In genomic region chr17:48992433-48992832, GRCh38 we compare ENCODE assay signal across 1 cellular context.
TF ChIP-seq lines count a peak whose summit lies in the region.

No MANE protein-coding gene starts in this region.

TF ChIP-seq in A549, 52 proteins besides CTCF, POLR2A, EP300 and RAD21 (continued from another document):
- no peak for TF ChIP-seq USF2 (IDR thresholded peaks at IDR 0.05)
- TF ChIP-seq, protein P1, sequence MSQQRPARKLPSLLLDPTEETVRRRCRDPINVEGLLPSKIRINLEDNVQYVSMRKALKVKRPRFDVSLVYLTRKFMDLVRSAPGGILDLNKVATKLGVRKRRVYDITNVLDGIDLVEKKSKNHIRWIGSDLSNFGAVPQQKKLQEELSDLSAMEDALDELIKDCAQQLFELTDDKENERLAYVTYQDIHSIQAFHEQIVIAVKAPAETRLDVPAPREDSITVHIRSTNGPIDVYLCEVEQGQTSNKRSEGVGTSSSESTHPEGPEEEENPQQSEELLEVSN (IDR thresholded peaks at IDR 0.05; ENCODE audit: borderline replicate concordance, low read depth): no peak
- TF ChIP-seq POLR2AphosphoS2 (conservative IDR thresholded peaks at IDR 0.05; ENCODE audit: low read length): no peak
- no peak for TF ChIP-seq MAZ (IDR thresholded peaks at IDR 0.05; ENCODE audit: borderline replicate concordance, low read depth, low read length)
- no peak for TF ChIP-seq HMGXB4 (CRISPR knock-in tag; IDR thresholded peaks at IDR 0.05; ENCODE audit: borderline replicate concordance)
- no peak for TF ChIP-seq TP53 (CRISPR knock-in tag; IDR thresholded peaks at IDR 0.05)
- no peak for TF ChIP-seq JUN (IDR thresholded peaks at IDR 0.05)
- no peak for TF ChIP-seq EHF (CRISPR knock-in tag; IDR thresholded peaks at IDR 0.05)
